In genomic region chr10:3948843-3949242, GRCh38 we compare ENCODE assay signal across 8 cellular contexts.
DNase-seq lines count a peak whose midpoint lies in the region; ATAC-seq and TF ChIP-seq lines count a peak whose summit lies in the region.

No MANE protein-coding gene starts in this region.

- H3K79me2 ChIP-seq in PC-3 (ENCODE audit: low read length) = no peaks in the 10 kb centered on the region

- intact Hi-C loops in PC-3 (cut with micrococcal nuclease) = no loop called here
- intact Hi-C loops in activated naive CD4-positive, alpha-beta T cell treated with anti-CD3 and anti-CD28 coated beads for 36 hours (cut with micrococcal nuclease) = no loop called here
- intact Hi-C loops in naive thymus-derived CD4-positive, alpha-beta T cell (cut with micrococcal nuclease) = loop anchor here (1.0 to 5.0 kb wide), 9 partner anchors 12 to 166 kb away; partner anchors contain the start of gene KLF6 (in 1 of the 2)

- H3K36me3 Mint-ChIP-seq in activated naive CD4-positive, alpha-beta T cell treated with anti-CD3 and anti-CD28 coated beads for 36 hours (ENCODE audit: low read depth) = no peaks in the 10 kb centered on the region
- H3K36me3 Mint-ChIP-seq in naive thymus-derived CD4-positive, alpha-beta T cell = peaks cover 0 to 20% (median 0%) of the 10 kb centered on the region in 5 donors
- no peaks in the 10 kb centered on the region for H3K36me3 Mint-ChIP-seq in progenitor cell of endocrine pancreas (ENCODE audit: insufficient read depth)

- ATAC-seq in PC-3 = peak; percentile 49
- peak; percentile 94 for ATAC-seq in naive thymus-derived CD4-positive, alpha-beta T cell

- no TSS peak for BruUV-seq in PC-3 (replicated peaks; lab: Mats Ljungman, UMichigan)

- peaks cover 41% of the 10 kb centered on the region for H3K4me1 Mint-ChIP-seq in activated naive CD4-positive, alpha-beta T cell treated with anti-CD3 and anti-CD28 coated beads for 36 hours (ENCODE audit: low read depth)
- H3K4me1 Mint-ChIP-seq in naive thymus-derived CD4-positive, alpha-beta T cell = peaks cover 14 to 60% (median 36%) of the 10 kb centered on the region in 7 donors
- H3K4me1 Mint-ChIP-seq in progenitor cell of endocrine pancreas (ENCODE audit: low read depth) = peaks cover 9% of the 10 kb centered on the region

- no peak overlapping the region for H3K4me3 ChIP-seq in PC-3 (ENCODE audit: low read length)
- no peak overlapping the region for H3K4me3 ChIP-seq in naive thymus-derived CD4-positive, alpha-beta T cell (ENCODE audit: low read length)

- H3F3A ChIP-seq in PC-3 (ENCODE audit: low read length, unreplicated experiment) = no peaks in the 10 kb centered on the region

- no peaks in the 10 kb centered on the region for H3K9me2 ChIP-seq in PC-3 (replicated peaks; ENCODE audit: low read length)

- peaks cover 2% of the 10 kb centered on the region for H3K9me3 Mint-ChIP-seq in activated naive CD4-positive, alpha-beta T cell treated with anti-CD3 and anti-CD28 coated beads for 36 hours
- H3K9me3 Mint-ChIP-seq in naive thymus-derived CD4-positive, alpha-beta T cell = peaks cover 0 to 3% (median 0%) of the 10 kb centered on the region in 11 donors
- no peaks in the 10 kb centered on the region for H3K9me3 Mint-ChIP-seq in progenitor cell of endocrine pancreas (ENCODE audit: low read depth)

- DNase-seq in Ammon's horn (ENCODE audit: low spot score) (peak; percentile 31), PC-3 (peak; percentile 88), NCI-H226 (no peak), hippocampal formation (lab: John Stamatoyannopoulos, UW) (no peak), NOMO-1 treated with DMSO at 0.1 percent for 48 hours (lab: John Stamatoyannopoulos, UW; ENCODE audit: unreplicated experiment) (no peak), progenitor cell of endocrine pancreas (ENCODE audit: low spot score, unreplicated experiment) (no peak)
- DNase-seq in activated naive CD4-positive, alpha-beta T cell treated with anti-CD3 and anti-CD28 coated beads for 36 hours = peak; percentile 87
- DNase-seq in naive thymus-derived CD4-positive, alpha-beta T cell = peak; percentile 21 to 79 (median 61)

- H3K9me3 ChIP-seq in PC-3 (ENCODE audit: low read length) = no peaks in the 10 kb centered on the region
- no peaks in the 10 kb centered on the region for H3K9me3 ChIP-seq in naive thymus-derived CD4-positive, alpha-beta T cell (ENCODE audit: control insufficient read depth in 2 of 3, low read length in 3 of 3)

- no peak overlapping the region for H3K27ac ChIP-seq in PC-3 (ENCODE audit: low read length)
- H3K27ac ChIP-seq in naive thymus-derived CD4-positive, alpha-beta T cell (ENCODE audit: low read depth, low read length) = no peak overlapping the region

- no peaks in the 10 kb centered on the region for H3K27me3 ChIP-seq in PC-3 (ENCODE audit: low read length)
- no peaks in the 10 kb centered on the region for H3K27me3 ChIP-seq in naive thymus-derived CD4-positive, alpha-beta T cell (ENCODE audit: control insufficient read depth in 2 of 2, insufficient read depth in 2 of 2, low read length in 2 of 2)

- no peak overlapping the region for H2AFZ ChIP-seq in PC-3 (ENCODE audit: low read length)

- no peaks in the 10 kb centered on the region for H4K20me1 ChIP-seq in PC-3 (ENCODE audit: low read length)

- POLR2A ChIA-PET in PC-3 (lab: Charles Lee; ENCODE audit: unreplicated experiment) = no interaction called here
- POLR2A ChIA-PET in naive thymus-derived CD4-positive, alpha-beta T cell (lab: Charles Lee) = interaction anchor here (0.6 to 4.1 kb wide), 5 partner anchors 24 to 184 kb away, joined by 4 to 22 read pairs (median 5); partner anchors contain the start of gene KLF6

- no peak for TF ChIP-seq CTCF in PC-3 (conservative IDR thresholded peaks at IDR 0.05; ENCODE audit: low read depth, low read length)
- TF ChIP-seq CTCF in progenitor cell of endocrine pancreas (IDR thresholded peaks at IDR 0.05; ENCODE audit: unreplicated experiment) = no peak

- no peak overlapping the region for H3K4me3 Mint-ChIP-seq in activated naive CD4-positive, alpha-beta T cell treated with anti-CD3 and anti-CD28 coated beads for 36 hours
- H3K4me3 Mint-ChIP-seq in naive thymus-derived CD4-positive, alpha-beta T cell = peak overlapping the region in 9 of 10 donors; percentile 16 to 67 (median 47)
- no peak overlapping the region for H3K4me3 Mint-ChIP-seq in progenitor cell of endocrine pancreas (ENCODE audit: low read depth)

- no peaks in the 10 kb centered on the region for H3K36me3 ChIP-seq in PC-3 (ENCODE audit: low read depth, low read length)
- no peaks in the 10 kb centered on the region for H3K36me3 ChIP-seq in naive thymus-derived CD4-positive, alpha-beta T cell (ENCODE audit: control insufficient read depth in 2 of 3, insufficient read depth in 3 of 3, low read length in 3 of 3)

- H3K27me3 Mint-ChIP-seq in activated naive CD4-positive, alpha-beta T cell treated with anti-CD3 and anti-CD28 coated beads for 36 hours (ENCODE audit: low read depth) = no peaks in the 10 kb centered on the region
- no peaks in the 10 kb centered on the region for H3K27me3 Mint-ChIP-seq in naive thymus-derived CD4-positive, alpha-beta T cell
- H3K27me3 Mint-ChIP-seq in progenitor cell of endocrine pancreas = peaks cover 3% of the 10 kb centered on the region

- H3K27ac Mint-ChIP-seq in activated naive CD4-positive, alpha-beta T cell treated with anti-CD3 and anti-CD28 coated beads for 36 hours = no peak overlapping the region
- peak overlapping the region; percentile 32 to 97 (median 78) for H3K27ac Mint-ChIP-seq in naive thymus-derived CD4-positive, alpha-beta T cell
- no peak overlapping the region for H3K27ac Mint-ChIP-seq in progenitor cell of endocrine pancreas

- H3K9ac ChIP-seq in PC-3 (ENCODE audit: low read length) = no peak overlapping the region

- H3K4me2 ChIP-seq in PC-3 (ENCODE audit: low read length) = no peak overlapping the region

- H3K4me1 ChIP-seq in PC-3 (ENCODE audit: insufficient read depth, low read length) = peaks cover 18% of the 10 kb centered on the region
- H3K4me1 ChIP-seq in naive thymus-derived CD4-positive, alpha-beta T cell (ENCODE audit: control insufficient read depth in 2 of 2, insufficient read depth in 2 of 2, low read length in 2 of 2) = peaks cover 20 to 59% of the 10 kb centered on the region in 2 donors

- CTCF ChIA-PET in PC-3 (lab: Charles Lee) = no interaction called here
- CTCF ChIA-PET in activated naive CD4-positive, alpha-beta T cell treated with anti-CD3 and anti-CD28 coated beads for 36 hours (lab: Charles Lee) = no interaction called here
- CTCF ChIA-PET in naive thymus-derived CD4-positive, alpha-beta T cell (lab: Charles Lee) = interaction anchor here (0.6 kb wide), 1 partner anchor 49 kb away, joined by 3 read pairs; no protein-coding TSS in a partner anchor

Comparison
In these comparisons a context has a peak if more than half of its experiments do, and no peak if none do; other contexts are left out.
1. DNase-seq: peak in Ammon's horn (single experiment), PC-3 (single experiment), activated naive CD4-positive, alpha-beta T cell treated with anti-CD3 and anti-CD28 coated beads for 36 hours (single experiment) and naive thymus-derived CD4-positive, alpha-beta T cell (9 of 9); none in NCI-H226 (single experiment), hippocampal formation (0 of 2), NOMO-1 treated with DMSO at 0.1 percent for 48 hours (single experiment) and progenitor cell of endocrine pancreas (single experiment).
2. H3K27ac Mint-ChIP-seq: peak in naive thymus-derived CD4-positive, alpha-beta T cell (9 of 9); none in activated naive CD4-positive, alpha-beta T cell treated with anti-CD3 and anti-CD28 coated beads for 36 hours (single experiment) and progenitor cell of endocrine pancreas (single experiment).
3. H3K4me3 Mint-ChIP-seq: peak in naive thymus-derived CD4-positive, alpha-beta T cell (9 of 10); none in activated naive CD4-positive, alpha-beta T cell treated with anti-CD3 and anti-CD28 coated beads for 36 hours (single experiment) and progenitor cell of endocrine pancreas (single experiment).
4. intact Hi-C loops: an anchor here in naive thymus-derived CD4-positive, alpha-beta T cell (1.0 to 5.0 kb wide); none called in PC-3 and activated naive CD4-positive, alpha-beta T cell treated with anti-CD3 and anti-CD28 coated beads for 36 hours.